22 cellular contexts compared by ENCODE assay signal in genomic region chr9:108698801-108699200, GRCh38.
A peak's percentile ranks its signal among the peaks of the same experiment; 100 is the strongest.
DNase-seq lines count a peak whose midpoint lies in the region; ATAC-seq and TF ChIP-seq lines count a peak whose summit lies in the region.
"Had no signal": no experiment of that assay in that cellular context is flagged by ENCODE, and none has a peak within 500 bp of the region (broad histone marks: within the 10 kb centered on the region; RNA-seq: fewer than 3 reads in every experiment).

No MANE protein-coding gene starts in this region.

- no peaks in the 10 kb centered on the region; the same call in 2 of the 3 replicates for H3K4me1 Mint-ChIP-seq in GM23338
- H3K4me1 Mint-ChIP-seq: CD14-positive monocyte; CD4-positive, alpha-beta memory T cell; CD4-positive, CD25-positive, alpha-beta regulatory T cell; CD8-positive, alpha-beta memory T cell had no signal

- no peak overlapping the region for H3K4me2 ChIP-seq in GM23338
- no peak overlapping the region for H3K4me2 ChIP-seq in neuronal stem cell (ENCODE audit: insufficient read depth, low read length, poor library complexity, severe bottlenecking)
- H3K4me2 ChIP-seq: BLaER1 had no signal

- no peaks in the 10 kb centered on the region for H3K36me3 ChIP-seq in GM23338 (ENCODE audit: insufficient read depth)
- H3K36me3 ChIP-seq in HEK293 (ENCODE audit: control insufficient read depth in 2 of 2, insufficient read depth in 1 of 2, low read length in 2 of 2) = no peaks in the 10 kb centered on the region
- H3K36me3 ChIP-seq in neuronal stem cell (replicated peaks in 1 of 2; ENCODE audit: control insufficient read depth in 2 of 2, insufficient read depth in 2 of 2, low read length in 2 of 2) = no peaks in the 10 kb centered on the region
- H3K36me3 ChIP-seq: BE2C, BLaER1 had no signal

- no peak overlapping the region for H3K23ac ChIP-seq in neuronal stem cell (ENCODE audit: low read depth, low read length, poor library complexity)

- DNase-seq in GM23338 (ENCODE audit: low spot score) (no peak), neuronal stem cell (ENCODE audit: low spot score) (no peak), NCI-H2081 (lab: John Stamatoyannopoulos, UW) (no peak), NCI-H2081 treated with DMSO at 0.1 percent for 48 hours (lab: John Stamatoyannopoulos, UW) (no peak)
- DNase-seq: 8988T; ACHN; BE2C; C1 segment of cervical spinal cord; CD4-positive, alpha-beta memory T cell; CD4-positive, CD25-positive, alpha-beta regulatory T cell; CD8-positive, alpha-beta memory T cell; COR-L47; DMS 273 treated with DMSO at 0.1 percent for 48 hours; DMS153; DMS53; DMS79; DND-41; EL; GF-D8 had no signal

- H3K9me3 ChIP-seq in HEK293 (ENCODE audit: control insufficient read depth, insufficient read depth, low read depth, low read length) = no peaks in the 10 kb centered on the region
- no peaks in the 10 kb centered on the region for H3K9me3 ChIP-seq in neuronal stem cell (replicated peaks in 1 of 2; ENCODE audit: control insufficient read depth in 2 of 2, insufficient read depth in 1 of 2, low read depth in 1 of 2, low read length in 2 of 2)
- H3K9me3 ChIP-seq: BE2C had no signal

- no peaks in the 10 kb centered on the region for H3K79me1 ChIP-seq in neuronal stem cell (ENCODE audit: low read depth, low read length)

- H3K36me3 Mint-ChIP-seq in GM23338 (ENCODE audit: low read depth) = no peaks in the 10 kb centered on the region; the same call in 2 of the 3 replicates
- H3K36me3 Mint-ChIP-seq: CD14-positive monocyte; CD4-positive, alpha-beta memory T cell; CD4-positive, CD25-positive, alpha-beta regulatory T cell; CD8-positive, alpha-beta memory T cell had no signal

- no peak overlapping the region for H4K8ac ChIP-seq in neuronal stem cell (ENCODE audit: low read depth, low read length)

- no peak overlapping the region for H2BK15ac ChIP-seq in neuronal stem cell (ENCODE audit: low read length)

- H3K9ac ChIP-seq in neuronal stem cell (ENCODE audit: low read depth, low read length, poor library complexity) = peak overlapping the region; percentile 30
- H3K9ac ChIP-seq: BLaER1 had no signal

- H2AFZ ChIP-seq in GM23338 (peak overlapping the region; percentile 52; the same call in 1 of the 2 replicates), neuronal stem cell (ENCODE audit: low read length) (no peak overlapping the region)

- no peak overlapping the region for H3K18ac ChIP-seq in neuronal stem cell (ENCODE audit: low read length)

- H3K9me2 ChIP-seq in GM23338 (ENCODE audit: insufficient read depth) = peaks cover 15% of the 10 kb centered on the region; the same call in 1 of the 2 replicates

- ATAC-seq in GM23338 = no peak

- H3K27ac Mint-ChIP-seq in GM23338 = no peak overlapping the region
- H3K27ac Mint-ChIP-seq: CD14-positive monocyte; CD4-positive, alpha-beta memory T cell; CD4-positive, CD25-positive, alpha-beta regulatory T cell had no signal

- no peak overlapping the region for H2BK12ac ChIP-seq in neuronal stem cell (ENCODE audit: low read length)

- TF ChIP-seq CTCF in GM23338 (conservative IDR thresholded peaks at IDR 0.05; ENCODE audit: low read depth in 2 of 2) = no peak
- TF ChIP-seq CTCF in HEK293 (tag by site-specific recombination; IDR thresholded peaks at IDR 0.05) = no peak

- H3K4me3 Mint-ChIP-seq in GM23338 = no peak overlapping the region
- H3K4me3 Mint-ChIP-seq: CD14-positive monocyte; CD4-positive, alpha-beta memory T cell; CD4-positive, CD25-positive, alpha-beta regulatory T cell; CD8-positive, alpha-beta memory T cell had no signal

- H3K27ac ChIP-seq in GM23338 (ENCODE audit: low read depth) (no peak overlapping the region), HEK293 (ENCODE audit: extremely low read depth, low read depth, low read length) (no peak overlapping the region), neuronal stem cell (replicated peaks; ENCODE audit: low read length) (no peak overlapping the region)
- H3K27ac ChIP-seq: BLaER1 had no signal

- H3K79me2 ChIP-seq in GM23338 (replicated peaks; ENCODE audit: insufficient read depth) = no peaks in the 10 kb centered on the region

- H2AK5ac ChIP-seq in neuronal stem cell (ENCODE audit: low read depth, low read length) = no peak overlapping the region

- H3K14ac ChIP-seq in neuronal stem cell (ENCODE audit: low read length) = no peak overlapping the region

- H3K4me1 ChIP-seq in GM23338 (ENCODE audit: insufficient read depth) = no peaks in the 10 kb centered on the region
- no peaks in the 10 kb centered on the region for H3K4me1 ChIP-seq in HEK293 (ENCODE audit: control insufficient read depth, insufficient read depth, low read length)
- H3K4me1 ChIP-seq in neuronal stem cell (ENCODE audit: control insufficient read depth in 2 of 2, insufficient read depth in 1 of 2, low read depth in 1 of 2, low read length in 2 of 2) = no peaks in the 10 kb centered on the region
- H3K4me1 ChIP-seq: BE2C had no signal

- H4K20me1 ChIP-seq in GM23338 (replicated peaks; ENCODE audit: insufficient read depth) = no peaks in the 10 kb centered on the region
- H4K20me1 ChIP-seq: BLaER1 had no signal

- no peaks in the 10 kb centered on the region for H3K27me3 ChIP-seq in GM23338 (ENCODE audit: insufficient read depth)
- H3K27me3 ChIP-seq in neuronal stem cell (ENCODE audit: control insufficient read depth in 3 of 3, insufficient read depth in 3 of 3, low read depth in 1 of 3, low read length in 3 of 3) = no peaks in the 10 kb centered on the region
- H3K27me3 ChIP-seq: BE2C, BLaER1 had no signal

- no peak overlapping the region for H4K91ac ChIP-seq in neuronal stem cell (ENCODE audit: low read depth, low read length, poor library complexity)

- H3K4ac ChIP-seq in neuronal stem cell (ENCODE audit: low read length) = no peak overlapping the region

- H2BK120ac ChIP-seq in neuronal stem cell (ENCODE audit: low read depth, low read length) = no peak overlapping the region

- H3K9me3 Mint-ChIP-seq in GM23338 = no peaks in the 10 kb centered on the region; the same call in 2 of the 3 replicates

- H3F3A ChIP-seq in GM23338 (replicated peaks; ENCODE audit: low read depth) = no peaks in the 10 kb centered on the region

- WGBS in neuronal stem cell (ENCODE audit: extremely low coverage in 2 of 2, insufficient read length in 2 of 2, insufficient replicate concordance in 1 of 2), 2 donors = no CpG with 5 or more reads among the region's 1 CpG

- CTCF ChIA-PET in HEK293 (lab: Yijun Ruan, JAX) = no interaction called here

- POLR2A ChIA-PET in HEK293 (lab: Yijun Ruan, JAX) = no interaction called here

- H2BK5ac ChIP-seq in neuronal stem cell (ENCODE audit: low read length) = no peak overlapping the region

- no peaks in the 10 kb centered on the region for H3K27me3 Mint-ChIP-seq in GM23338 (ENCODE audit: insufficient read depth, low read depth, poor library complexity)
- H3K27me3 Mint-ChIP-seq: CD4-positive, CD25-positive, alpha-beta regulatory T cell had no signal

- no peak overlapping the region for H3K4me3 ChIP-seq in GM23338
- no peak overlapping the region for H3K4me3 ChIP-seq in HEK293 (ENCODE audit: low read depth, low read length)
- no peak overlapping the region for H3K4me3 ChIP-seq in neuronal stem cell (ENCODE audit: low read length in 2 of 2)
- H3K4me3 ChIP-seq: BLaER1 had no signal

TF ChIP-seq in GM23338, 12 proteins besides CTCF, POLR2A, EP300 and RAD21 (continues in another document):
- TF ChIP-seq EZH2 (IDR thresholded peaks at IDR 0.05; ENCODE audit: low read depth, unreplicated experiment) (no peak), POLR2AphosphoS5 (IDR thresholded peaks at IDR 0.05; ENCODE audit: low read depth) (no peak)

TF ChIP-seq in HEK293, 187 proteins besides CTCF, POLR2A, EP300 and RAD21:
- no peak for TF ChIP-seq GFI1B (tag by site-specific recombination; IDR thresholded peaks at IDR 0.05)
- TF ChIP-seq PRDM1 (tag by site-specific recombination; IDR thresholded peaks at IDR 0.05) = peak; percentile 95
